In genomic region chr12:4448943-4449861, GRCh38 we compare ENCODE assay signal across 25 cellular contexts. TPM values are rescaled to one million over a fixed set of nuclear protein-coding genes. Genes with fewer than 3 reads are reported as not detected.
DNase-seq lines count a peak whose midpoint lies in the region; ATAC-seq and TF ChIP-seq lines count a peak whose summit lies in the region.
"Had no signal": no experiment of that assay in that cellular context is flagged by ENCODE, and none has a peak within 500 bp of the region (broad histone marks: within the 10 kb centered on the region; RNA-seq: fewer than 3 reads in every experiment).

No MANE protein-coding gene starts in this region.

- peak; percentile 23 for DNase-seq in COLO829 (ENCODE audit: low spot score)
- DNase-seq in choroid plexus epithelial cell (ENCODE audit: low read depth), result peak; percentile 22
- no peak for DNase-seq in psoas muscle
- no peak for DNase-seq in Calu3
- no peak for DNase-seq in effector memory CD4-positive, alpha-beta T cell
- DNase-seq: activated CD8-positive, alpha-beta memory T cell treated with anti-CD3 and anti-CD28 coated beads, Interleukin-2, amount 50 U/mL, for 4 hours; aorta; dermis blood vessel endothelial cell; DMS 273 treated with DMSO at 0.1 percent for 48 hours; glutamatergic neuron; HFFc6; kidney glomerular epithelial cell; mesenchymal stem cell; naive B cell; stimulated activated CD4-positive, alpha-beta T cell treated with anti-CD3 and anti-CD28 coated beads, Interleukin-4, amount 100 ng/mL, for 1 hour; stimulated activated naive CD4-positive, alpha-beta T cell had no signal

- ATAC-seq in psoas muscle (peak; percentile 49 to 57 (median 53)), HG02970 (IDR thresholded peaks at IDR 0.05; ENCODE audit: low FRiP score, unreplicated experiment) (no peak)
- ATAC-seq: activated naive CD4-positive, alpha-beta T cell treated with anti-CD3 and anti-CD28 coated beads, Interleukin-2, amount 50 U/mL, for 72 hours had no signal

- BruUV-seq in Calu3 (replicated peaks; lab: Mats Ljungman, UMichigan), result no TSS peak

- WGBS in psoas muscle, 3 donors, result 66 to 85% (median 67%) methylated on average over 9 of the region's 9 CpGs

- H3K9ac ChIP-seq in HUES6 (ENCODE audit: low read length), result no peak overlapping the region

- intact Hi-C loops in psoas muscle (cut with DNase I) (no loop called here), Calu3 (cut with micrococcal nuclease; ENCODE audit: unreplicated experiment) (no loop called here)

- H3K36me3 ChIP-seq in HUES6 (ENCODE audit: control insufficient read depth, insufficient read depth, low read length) (no peaks in the 10 kb centered on the region), psoas muscle (ENCODE audit: insufficient read depth in 1 of 2, low read depth in 1 of 2) (no peaks in the 10 kb centered on the region)
- no peaks in the 10 kb centered on the region for H3K36me3 ChIP-seq in effector memory CD4-positive, alpha-beta T cell (ENCODE audit: control insufficient read depth, insufficient read depth, low read length)
- H3K36me3 ChIP-seq: thoracic aorta had no signal

- H3K27ac Mint-ChIP-seq in Calu3 (ENCODE audit: unreplicated experiment), result no peak overlapping the region
- H3K27ac Mint-ChIP-seq: activated naive CD4-positive, alpha-beta T cell treated with anti-CD3 and anti-CD28 coated beads, Interleukin-2, amount 50 U/mL, for 72 hours; HFFc6; WTC11 had no signal

- H3K4me1 ChIP-seq in HUES6 (ENCODE audit: control insufficient read depth, insufficient read depth, low read length) (peaks cover 34% of the 10 kb centered on the region), psoas muscle (peaks cover 39% of the 10 kb centered on the region)
- H3K4me1 ChIP-seq in effector memory CD4-positive, alpha-beta T cell (ENCODE audit: control insufficient read depth, insufficient read depth, low read length, poor library complexity, severe bottlenecking), result no peaks in the 10 kb centered on the region

- no peak overlapping the region for H3K4me3 ChIP-seq in HUES6 (ENCODE audit: low read depth, low read length)
- no peak overlapping the region for H3K4me3 ChIP-seq in choroid plexus epithelial cell (ENCODE audit: low read depth, low read length)
- H3K4me3 ChIP-seq in psoas muscle, result no peak overlapping the region
- no peak overlapping the region for H3K4me3 ChIP-seq in effector memory CD4-positive, alpha-beta T cell (ENCODE audit: insufficient read depth, low read depth, low read length, poor library complexity, severe bottlenecking)
- H3K4me3 ChIP-seq: thoracic aorta had no signal

- TF ChIP-seq CTCF in choroid plexus epithelial cell (conservative IDR thresholded peaks at IDR 0.05; ENCODE audit: low read depth, low read length), result no peak
- TF ChIP-seq CTCF in psoas muscle (IDR thresholded peaks at IDR 0.05), result no peak
- no peak for TF ChIP-seq CTCF in Calu3 (IDR thresholded peaks at IDR 0.05; ENCODE audit: unreplicated experiment)

- H3K4me1 Mint-ChIP-seq in Calu3 (ENCODE audit: low read depth, unreplicated experiment), result no peaks in the 10 kb centered on the region
- H3K4me1 Mint-ChIP-seq: naive B cell had no signal

- peaks cover 89% of the 10 kb centered on the region for H3K27me3 Mint-ChIP-seq in Calu3 (ENCODE audit: unreplicated experiment)

- H3K27me3 ChIP-seq in HUES6 (ENCODE audit: control insufficient read depth, insufficient read depth, low read length), result no peaks in the 10 kb centered on the region
- no peaks in the 10 kb centered on the region for H3K27me3 ChIP-seq in psoas muscle (ENCODE audit: insufficient read depth in 3 of 3, low read length in 2 of 3)
- peaks cover 3% of the 10 kb centered on the region for H3K27me3 ChIP-seq in effector memory CD4-positive, alpha-beta T cell (replicated peaks; ENCODE audit: control insufficient read depth, insufficient read depth, low read length, poor library complexity, severe bottlenecking)

- no peaks in the 10 kb centered on the region for H3K36me3 Mint-ChIP-seq in Calu3 (ENCODE audit: insufficient read depth, unreplicated experiment)
- H3K36me3 Mint-ChIP-seq: CD14-positive monocyte, WTC11 had no signal

- no peaks in the 10 kb centered on the region; the same call in 1 of the 2 replicates for H3K9me3 ChIP-seq in HUES6 (ENCODE audit: control insufficient read depth, insufficient read depth, low read depth, low read length)
- no peaks in the 10 kb centered on the region for H3K9me3 ChIP-seq in psoas muscle
- no peaks in the 10 kb centered on the region for H3K9me3 ChIP-seq in effector memory CD4-positive, alpha-beta T cell (ENCODE audit: control insufficient read depth, low read length)
- H3K9me3 ChIP-seq: thoracic aorta had no signal

- H3K4me3 Mint-ChIP-seq in Calu3 (ENCODE audit: low read depth, unreplicated experiment), result no peak overlapping the region
- H3K4me3 Mint-ChIP-seq: HFFc6, naive B cell, WTC11 had no signal

- CTCF ChIA-PET in Calu3 (lab: Charles Lee), result no interaction called here

- no peaks in the 10 kb centered on the region for H3K9me3 Mint-ChIP-seq in Calu3 (ENCODE audit: low read depth, unreplicated experiment)
- H3K9me3 Mint-ChIP-seq: HFFc6 had no signal

- peak overlapping the region; percentile 18; the same call in 1 of the 2 replicates for H3K27ac ChIP-seq in HUES6 (ENCODE audit: low read depth, low read length)
- peak overlapping the region; percentile 86 for H3K27ac ChIP-seq in psoas muscle
- H3K27ac ChIP-seq in effector memory CD4-positive, alpha-beta T cell (ENCODE audit: insufficient read depth, low read length, poor library complexity, severe bottlenecking), result no peak overlapping the region
- H3K27ac ChIP-seq: thoracic aorta had no signal

RNA-seq across cellular contexts. Expression of gene FGF6, which starts 3.6 kb away (rescaled TPM):
- 10 to 100 TPM in 2 of 4 donors, 1 to 10 TPM in 2; 3.9 to 27.1 (median 8.2) TPM for total RNA-seq in psoas muscle
- 1 to 10 TPM in 1 of 3 donors, under 1 TPM in 1, not detected in 1; 0.61 to 1.2 TPM for polyA plus RNA-seq in psoas muscle
- total RNA-seq in Calu3 (2022), result not detected in 2 replicates
- total RNA-seq: activated naive CD4-positive, alpha-beta T cell treated with anti-CD3 and anti-CD28 coated beads, Interleukin-2, amount 50 U/mL, for 72 hours; aorta; cardiac septum; dermis blood vessel endothelial cell; HFFc6; omental fat pad; thoracic aorta; WTC11 had no signal
- polyA plus RNA-seq: AG04450, aorta, CD14-positive monocyte had no signal

Comparison
In these comparisons a context has a peak if more than half of its experiments do, and no peak if none do; other contexts are left out.
1. DNase-seq: peak in COLO829 (single experiment) and choroid plexus epithelial cell (single experiment); none in psoas muscle (0 of 2), Calu3 (single experiment) and effector memory CD4-positive, alpha-beta T cell (0 of 3).